ENCODE assay signal across 8 cellular contexts in the genomic region with DNA sequence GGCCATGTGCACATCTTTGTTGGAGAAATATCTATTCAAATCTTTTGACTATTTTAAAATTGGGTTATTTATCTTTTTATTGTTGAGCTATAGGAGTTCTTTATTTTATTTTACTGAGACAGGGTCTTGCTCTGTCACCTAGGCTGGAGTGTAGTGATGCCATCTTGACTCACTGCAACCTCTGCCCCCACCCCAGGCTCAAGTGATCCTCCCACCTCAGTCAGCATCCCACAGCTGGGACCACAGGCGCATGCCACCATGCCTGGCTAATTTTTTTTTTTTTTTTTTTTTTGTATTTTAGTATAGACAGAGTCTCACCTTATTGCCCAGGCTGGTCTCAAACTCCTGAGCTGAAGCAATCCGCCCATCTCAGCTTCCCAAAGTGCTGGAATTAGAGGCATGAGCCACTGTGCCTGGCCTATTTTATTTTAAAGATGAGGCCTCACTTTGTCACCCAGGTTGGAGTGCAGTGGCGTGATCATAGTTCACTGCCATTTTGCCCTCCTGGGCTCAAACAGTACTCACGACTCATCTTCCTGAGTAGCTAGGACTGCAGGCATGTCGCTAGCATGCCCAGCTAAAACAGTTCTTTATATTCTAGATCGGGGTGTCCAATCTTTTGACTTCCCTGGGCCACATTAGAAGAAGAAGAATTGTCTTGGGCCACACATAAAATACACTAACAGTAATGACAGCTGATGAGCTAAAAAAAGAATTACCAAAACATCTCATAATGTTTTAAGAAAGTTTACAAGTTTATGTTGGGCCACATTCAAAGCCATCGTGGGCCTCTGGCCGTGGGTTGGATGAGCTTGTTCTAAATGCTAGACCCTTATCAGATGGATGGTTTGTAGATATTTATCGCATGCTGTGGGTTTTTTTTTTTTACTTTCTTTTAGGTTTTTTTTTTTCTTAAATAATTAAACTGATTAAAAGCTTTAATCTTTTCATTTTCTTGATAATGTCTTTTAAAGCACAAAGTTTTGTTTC. TPM values are rescaled to one million over a fixed set of nuclear protein-coding genes. Genes with fewer than 3 reads are reported as not detected.
A peak's percentile ranks its signal among the peaks of the same experiment; 100 is the strongest.
DNase-seq lines count a peak whose midpoint lies in the region; ATAC-seq, FAIRE-seq and TF ChIP-seq lines count a peak whose summit lies in the region.
"Had no signal": no experiment of that assay in that cellular context is flagged by ENCODE, and none has a peak within 500 bp of the region (broad histone marks: within the 10 kb centered on the region; RNA-seq: fewer than 3 reads in every experiment).

No MANE protein-coding gene starts in this region.

- TF ChIP-seq RAD21 in HCT116 (IDR thresholded peaks at IDR 0.05; ENCODE audit: low read depth), result no peak

- H3K9me1 ChIP-seq in endothelial cell of umbilical vein (replicated peaks; ENCODE audit: control insufficient read depth, extremely low read depth, insufficient read depth, low read length), result no peaks in the 10 kb centered on the region

- FAIRE-seq in endothelial cell of umbilical vein (lab: Jason Lieb, UNC), result no peak

- H3K9me3 ChIP-seq in HCT116 (ENCODE audit: control insufficient read depth in 1 of 2, insufficient read depth in 1 of 2, low read depth in 1 of 2, low read length in 2 of 2) (no peaks in the 10 kb centered on the region), endothelial cell of umbilical vein (replicated peaks; ENCODE audit: control insufficient read depth, insufficient read depth, low read length) (no peaks in the 10 kb centered on the region)

- intact Hi-C loops in HCT116 (cut with micrococcal nuclease), result no loop called here
- intact Hi-C loops in endothelial cell of umbilical vein (cut with micrococcal nuclease), result loop anchor here (2.0 kb wide), 1 partner anchor 16 kb away; no protein-coding TSS in a partner anchor

- H3K27me3 ChIP-seq in HCT116 (ENCODE audit: insufficient read depth, low read length), result no peaks in the 10 kb centered on the region
- no peaks in the 10 kb centered on the region for H3K27me3 ChIP-seq in endothelial cell of umbilical vein (ENCODE audit: control insufficient read depth in 2 of 2, insufficient read depth in 2 of 2, low read length in 2 of 2)

- no peaks in the 10 kb centered on the region for H3K36me3 ChIP-seq in HCT116 (ENCODE audit: control insufficient read depth in 1 of 2, insufficient read depth in 2 of 2, low read length in 2 of 2)
- no peaks in the 10 kb centered on the region for H3K36me3 ChIP-seq in endothelial cell of umbilical vein (ENCODE audit: control insufficient read depth in 2 of 2, extremely low read depth in 1 of 2, insufficient read depth in 2 of 2, low read length in 2 of 2)

- no peaks in the 10 kb centered on the region for H4K20me1 ChIP-seq in HCT116 (ENCODE audit: insufficient read depth)
- H4K20me1 ChIP-seq in endothelial cell of umbilical vein (replicated peaks; ENCODE audit: control insufficient read depth, extremely low read depth, insufficient read depth, low read length), result no peaks in the 10 kb centered on the region

- H3K4me3 ChIP-seq in HCT116 (replicated peaks in 1 of 2; ENCODE audit: low read depth in 1 of 2, low read length in 2 of 2) (no peak overlapping the region), endothelial cell of umbilical vein (replicated peaks in 1 of 3; ENCODE audit: insufficient read depth in 1 of 3, low read depth in 1 of 3, low read length in 3 of 3) (no peak overlapping the region)

- H2AFZ ChIP-seq in HCT116 (ENCODE audit: low read depth, low read length, poor library complexity, severe bottlenecking), result no peak overlapping the region
- no peak overlapping the region for H2AFZ ChIP-seq in endothelial cell of umbilical vein (ENCODE audit: low read depth, low read length)

- H3K79me2 ChIP-seq in HCT116 (ENCODE audit: insufficient read depth, low read length) (peaks cover 94% of the 10 kb centered on the region), endothelial cell of umbilical vein (ENCODE audit: control insufficient read depth, insufficient read depth, low read length) (peaks cover 74% of the 10 kb centered on the region)

- BruUV-seq in HCT116 (replicated peaks; lab: Mats Ljungman, UMichigan), result no TSS peak
- BruUV-seq in endothelial cell of umbilical vein (replicated peaks; lab: Mats Ljungman, UMichigan), result TSS peak; percentile 26

- DNase-seq in HCT116 (ENCODE audit: low read depth, low spot score) (no peak), endothelial cell of umbilical vein (ENCODE audit: low read depth, low spot score) (peak; percentile 47), DMS153 (lab: John Stamatoyannopoulos, UW) (no peak), medulla oblongata (ENCODE audit: extremely low spot score) (no peak), NCI-H526 treated with DMSO at 0.1 percent for 48 hours (lab: John Stamatoyannopoulos, UW) (no peak)
- peak; percentile 41 for DNase-seq in stimulated activated CD4-positive, alpha-beta T cell treated with anti-CD3 and anti-CD28 coated beads, Interleukin-1b, Interleukin-23, amount 100 ng/mL, for 48 hours
- DNase-seq: NCI-H524 treated with DMSO at 0.1 percent for 48 hours had no signal

- H3K9ac ChIP-seq in HCT116 (ENCODE audit: low read length) (peak overlapping the region; percentile 40; the same call in 1 of the 2 replicates), endothelial cell of umbilical vein (replicated peaks; ENCODE audit: extremely low read depth, insufficient read depth, low read length) (no peak overlapping the region)

- POLR2A ChIA-PET in HCT116 (lab: Charles Lee) (no interaction called here), endothelial cell of umbilical vein (lab: Charles Lee) (interaction anchor here (0.7 kb wide), 1 partner anchor 305 kb away, joined by 5 read pairs; no protein-coding TSS in a partner anchor)

- H3K9me2 ChIP-seq in HCT116 (ENCODE audit: insufficient read depth), result no peaks in the 10 kb centered on the region

- peaks cover 15 to 26% of the 10 kb centered on the region in 2 experiments for H3K4me1 ChIP-seq in HCT116 (ENCODE audit: control insufficient read depth in 1 of 2, insufficient read depth in 2 of 2, low read length in 2 of 2)
- peaks cover 14% of the 10 kb centered on the region for H3K4me1 ChIP-seq in endothelial cell of umbilical vein (ENCODE audit: control insufficient read depth, extremely low read depth, insufficient read depth, low read length)

- TF ChIP-seq CTCF in HCT116 (IDR thresholded peaks at IDR 0.05 in 2 of 3, conservative IDR thresholded peaks at IDR 0.05 in 1 of 3; ENCODE audit: borderline replicate concordance in 1 of 3, insufficient read depth in 1 of 3, low read depth in 2 of 3, low read length in 2 of 3) (no peak), VCaP (conservative IDR thresholded peaks at IDR 0.05) (no peak), endothelial cell of umbilical vein (IDR thresholded peaks at IDR 0.05; ENCODE audit: extremely low read depth in 1 of 2, insufficient read depth in 1 of 2, low read depth in 1 of 2, low read length in 2 of 2) (no peak)

- ATAC-seq in HCT116, result peak; percentile 80

- dilution Hi-C loops in endothelial cell of umbilical vein (cut with MboI; ENCODE audit: extremely low pct_ligation_motif_present, low sequenced_read_pairs), result no loop called here

- H3K4me2 ChIP-seq in HCT116 (ENCODE audit: low read length) (peak overlapping the region; percentile 60), endothelial cell of umbilical vein (ENCODE audit: insufficient read depth, low read length) (peak overlapping the region; percentile 43)

- RAD21 ChIA-PET in HCT116 (lab: Charles Lee; ENCODE audit: low non-redundant PET in 1 of 2, low total read pairs in 2 of 2, uncharacterized antibody in 2 of 2, unreplicated experiment in 2 of 2), result no interaction called here

- CTCF ChIA-PET in HCT116 (lab: Charles Lee), result interaction anchor here (1.1 kb wide), 1 partner anchor 35 kb away, joined by 3 read pairs; no protein-coding TSS in a partner anchor
- CTCF ChIA-PET in endothelial cell of umbilical vein (lab: Charles Lee), result interaction anchor here (1.2 to 4.1 kb wide), 7 partner anchors 10 to 47 kb away, joined by 3 to 32 read pairs (median 4); no protein-coding TSS in a partner anchor

- TF ChIP-seq POLR2A in HCT116 (IDR thresholded peaks at IDR 0.05; ENCODE audit: borderline replicate concordance, extremely low read depth, insufficient read depth, insufficient read length) (no peak), endothelial cell of umbilical vein (IDR thresholded peaks at IDR 0.05; ENCODE audit: low read depth, low read length) (no peak)

- H3K27ac ChIP-seq in HCT116 (ENCODE audit: low read depth, low read length), result peak overlapping the region; percentile 53; the same call in 1 of the 2 replicates
- H3K27ac ChIP-seq in VCaP, result peak overlapping the region; percentile 63
- H3K27ac ChIP-seq in endothelial cell of umbilical vein (ENCODE audit: insufficient read depth, low read depth, low read length), result peak overlapping the region; percentile 57

TF ChIP-seq in HCT116, 20 proteins besides CTCF, POLR2A, EP300 and RAD21 (continues in another document):
- 0 out of 2 replicates have a peak, but pooled peaks have one; percentile 6 for TF ChIP-seq SP1 (IDR thresholded peaks at IDR 0.05; ENCODE audit: low read depth)

TF ChIP-seq in endothelial cell of umbilical vein, 7 proteins besides CTCF, POLR2A, EP300 and RAD21:
- TF ChIP-seq JUN (IDR thresholded peaks at IDR 0.05; ENCODE audit: borderline replicate concordance, insufficient read depth, insufficient read length, low read depth) (no peak), FOS (IDR thresholded peaks at IDR 0.05; ENCODE audit: borderline replicate concordance, insufficient read depth, low read length) (no peak), GATA2 (IDR thresholded peaks at IDR 0.05; ENCODE audit: insufficient read depth, insufficient read length, low read depth, low read length) (no peak), EZH2 (IDR thresholded peaks at IDR 0.05; ENCODE audit: borderline replicate concordance, low read depth, low read length, severe bottlenecking) (no peak), MYC (IDR thresholded peaks at IDR 0.05; ENCODE audit: low read depth, low read length) (no peak), POLR2AphosphoS5 (IDR thresholded peaks at IDR 0.05; ENCODE audit: insufficient read depth, low read depth, low read length) (no peak)
- TF ChIP-seq, protein P1, sequence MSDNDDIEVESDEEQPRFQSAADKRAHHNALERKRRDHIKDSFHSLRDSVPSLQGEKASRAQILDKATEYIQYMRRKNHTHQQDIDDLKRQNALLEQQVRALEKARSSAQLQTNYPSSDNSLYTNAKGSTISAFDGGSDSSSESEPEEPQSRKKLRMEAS (IDR thresholded peaks at IDR 0.05; ENCODE audit: insufficient read depth, insufficient read length), result no peak

RNA-seq across cellular contexts. Expression of a gene that starts 13.7 kb away (rescaled TPM):
- total RNA-seq in HCT116 (2021; ENCODE audit: unreplicated experiment) (16.9 TPM), endothelial cell of umbilical vein (13.1 TPM in 2 replicates)
- polyA plus RNA-seq in HCT116 (2012), result 5.7 and 6.7 TPM in 2 replicates
- 3.5 and 4.2 TPM in 2 replicates for polyA plus RNA-seq in endothelial cell of umbilical vein
- polyA plus RNA-seq in endothelial cell of umbilical vein (2011; cell fraction: cytosol; rRNA removed), result 4.8 and 5.4 TPM in 2 replicates
- 8.8 and 12.1 TPM in 2 replicates for polyA plus RNA-seq in endothelial cell of umbilical vein (2011; cell fraction: nucleus; rRNA removed)
- 7.6 and 7.7 TPM in 2 replicates for polyA plus RNA-seq in endothelial cell of umbilical vein (2012)
- 7.2 and 8.6 TPM in 2 replicates for polyA minus RNA-seq in endothelial cell of umbilical vein
- 10.3 TPM for polyA minus RNA-seq in endothelial cell of umbilical vein (2011; cell fraction: cytosol; rRNA and poly(A)+ RNA removed)
- polyA minus RNA-seq in endothelial cell of umbilical vein (2011; cell fraction: nucleus; rRNA and poly(A)+ RNA removed), result 8.8 and 9.2 TPM in 2 replicates

Comparison
In these comparisons a context has a peak if more than half of its experiments do, and no peak if none do; other contexts are left out.
1. DNase-seq: peak in endothelial cell of umbilical vein (single experiment) and stimulated activated CD4-positive, alpha-beta T cell treated with anti-CD3 and anti-CD28 coated beads, Interleukin-1b, Interleukin-23, amount 100 ng/mL, for 48 hours (single experiment); none in HCT116 (single experiment), DMS153 (single experiment), medulla oblongata (single experiment) and NCI-H526 treated with DMSO at 0.1 percent for 48 hours (single experiment).
2. Peak in every context shown above with its lines, with median percentiles within 50 percentile points of each other: H3K27ac ChIP-seq.